In the genomic region with DNA sequence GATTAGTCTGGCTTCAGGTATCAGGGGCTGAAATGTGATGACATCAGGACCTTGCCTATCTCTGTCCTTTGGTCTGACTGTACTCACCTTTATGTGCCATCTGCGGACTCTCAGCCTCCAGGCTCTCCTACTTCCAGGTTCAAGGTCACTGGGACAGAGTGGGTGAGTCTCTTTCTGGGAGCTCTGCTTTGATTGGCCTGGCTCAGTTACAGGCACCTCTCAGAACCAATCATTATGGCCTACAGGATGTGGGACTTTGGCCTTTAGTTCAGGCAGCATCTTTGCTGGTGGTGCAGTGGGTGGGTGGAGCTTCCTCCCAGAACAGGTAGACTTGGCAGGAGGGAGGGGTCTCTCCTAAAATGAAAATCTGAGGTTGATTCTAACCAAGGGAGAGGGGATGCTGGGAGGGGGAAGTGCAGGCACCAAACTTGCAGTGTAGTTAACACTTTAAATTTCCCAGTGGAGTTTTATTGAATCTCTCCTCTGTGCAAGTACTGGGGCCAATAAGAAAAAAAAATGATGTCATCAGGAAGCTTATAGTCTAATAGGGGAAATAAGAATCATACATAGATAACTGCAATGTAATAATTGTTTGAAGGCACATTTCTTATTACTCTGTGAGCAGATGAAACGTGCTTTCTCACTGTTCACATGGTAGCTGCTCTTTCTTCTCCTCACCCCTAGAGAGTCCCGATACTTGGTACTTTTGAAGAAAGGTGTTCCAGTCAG, we compare ENCODE assay signal across 1 cellular context.
TF ChIP-seq lines count a peak whose summit lies in the region.

No MANE protein-coding gene starts in this region.

TF ChIP-seq in GM23338, 12 proteins besides CTCF, POLR2A, EP300 and RAD21 (continued from another document):
- TF ChIP-seq, protein P1, sequence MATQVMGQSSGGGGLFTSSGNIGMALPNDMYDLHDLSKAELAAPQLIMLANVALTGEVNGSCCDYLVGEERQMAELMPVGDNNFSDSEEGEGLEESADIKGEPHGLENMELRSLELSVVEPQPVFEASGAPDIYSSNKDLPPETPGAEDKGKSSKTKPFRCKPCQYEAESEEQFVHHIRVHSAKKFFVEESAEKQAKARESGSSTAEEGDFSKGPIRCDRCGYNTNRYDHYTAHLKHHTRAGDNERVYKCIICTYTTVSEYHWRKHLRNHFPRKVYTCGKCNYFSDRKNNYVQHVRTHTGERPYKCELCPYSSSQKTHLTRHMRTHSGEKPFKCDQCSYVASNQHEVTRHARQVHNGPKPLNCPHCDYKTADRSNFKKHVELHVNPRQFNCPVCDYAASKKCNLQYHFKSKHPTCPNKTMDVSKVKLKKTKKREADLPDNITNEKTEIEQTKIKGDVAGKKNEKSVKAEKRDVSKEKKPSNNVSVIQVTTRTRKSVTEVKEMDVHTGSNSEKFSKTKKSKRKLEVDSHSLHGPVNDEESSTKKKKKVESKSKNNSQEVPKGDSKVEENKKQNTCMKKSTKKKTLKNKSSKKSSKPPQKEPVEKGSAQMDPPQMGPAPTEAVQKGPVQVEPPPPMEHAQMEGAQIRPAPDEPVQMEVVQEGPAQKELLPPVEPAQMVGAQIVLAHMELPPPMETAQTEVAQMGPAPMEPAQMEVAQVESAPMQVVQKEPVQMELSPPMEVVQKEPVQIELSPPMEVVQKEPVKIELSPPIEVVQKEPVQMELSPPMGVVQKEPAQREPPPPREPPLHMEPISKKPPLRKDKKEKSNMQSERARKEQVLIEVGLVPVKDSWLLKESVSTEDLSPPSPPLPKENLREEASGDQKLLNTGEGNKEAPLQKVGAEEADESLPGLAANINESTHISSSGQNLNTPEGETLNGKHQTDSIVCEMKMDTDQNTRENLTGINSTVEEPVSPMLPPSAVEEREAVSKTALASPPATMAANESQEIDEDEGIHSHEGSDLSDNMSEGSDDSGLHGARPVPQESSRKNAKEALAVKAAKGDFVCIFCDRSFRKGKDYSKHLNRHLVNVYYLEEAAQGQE (IDR thresholded peaks at IDR 0.05; ENCODE audit: unreplicated experiment), result no peak
- TF ChIP-seq ETS1 (IDR thresholded peaks at IDR 0.05), result no peak
- no peak for TF ChIP-seq ZNF331 (CRISPR knock-in tag; IDR thresholded peaks at IDR 0.05; ENCODE audit: low read depth)
- no peak for TF ChIP-seq STAT1 (IDR thresholded peaks at IDR 0.05; ENCODE audit: unreplicated experiment)
